ENCODE assay signal across 16 cellular contexts in genomic region chr7:91827169-91827568, GRCh38. TPM values are rescaled to one million over a fixed set of nuclear protein-coding genes. Genes with fewer than 3 reads are reported as not detected.
DNase-seq lines count a peak whose midpoint lies in the region; ATAC-seq and TF ChIP-seq lines count a peak whose summit lies in the region.
"Had no signal": no experiment of that assay in that cellular context is flagged by ENCODE, and none has a peak within 500 bp of the region (broad histone marks: within the 10 kb centered on the region; RNA-seq: fewer than 3 reads in every experiment).

No MANE protein-coding gene starts in this region.

- H3K27me3 ChIP-seq in left lung = no peaks in the 10 kb centered on the region
- H3K27me3 ChIP-seq in lung (ENCODE audit: control insufficient read depth, insufficient read depth) = no peaks in the 10 kb centered on the region
- H3K27me3 ChIP-seq in gastrocnemius medialis = no peaks in the 10 kb centered on the region
- H3K27me3 ChIP-seq: BLaER1 treated with 17β-estradiol and CSF1 and Interleukin-3, amounts not matched to agents 10 nM and 100 nM had no signal

- TF ChIP-seq CTCF in left lung (IDR thresholded peaks at IDR 0.05) = no peak
- TF ChIP-seq CTCF in lung (IDR thresholded peaks at IDR 0.05; ENCODE audit: control extremely low read depth, extremely low read depth) = no peak
- no peak for TF ChIP-seq CTCF in gastrocnemius medialis (IDR thresholded peaks at IDR 0.05 in 4 of 5, conservative IDR thresholded peaks at IDR 0.05 in 1 of 5)

- H3K4me3 Mint-ChIP-seq in activated T-cell treated with anti-CD3 and anti-CD28 coated beads, Interleukin-2, amount 50 U/mL, for 72 hours = no peak overlapping the region
- H3K4me3 Mint-ChIP-seq: B cell; CD4-positive, alpha-beta T cell; CD8-positive, alpha-beta T cell had no signal

- H3K36me3 Mint-ChIP-seq in activated T-cell treated with anti-CD3 and anti-CD28 coated beads, Interleukin-2, amount 50 U/mL, for 72 hours (ENCODE audit: insufficient read depth in 2 of 2) = peaks cover 2 to 9% of the 10 kb centered on the region in 2 donors

- in situ Hi-C loops in gastrocnemius medialis (cut with MboI; ENCODE audit: low sequenced_read_pairs in 4 of 4) = no loop called here

- H3K9me3 ChIP-seq in left lung (peaks cover 0 to 1% of the 10 kb centered on the region in 2 donors), lung (ENCODE audit: control insufficient read depth in 2 of 2, insufficient read depth in 1 of 2, low read length in 1 of 2) (no peaks in the 10 kb centered on the region), gastrocnemius medialis (no peaks in the 10 kb centered on the region)
- H3K9me3 ChIP-seq: BLaER1 treated with 17β-estradiol and CSF1 and Interleukin-3, amounts not matched to agents 10 nM and 100 nM; Caco-2 had no signal

- H3K9me3 Mint-ChIP-seq in activated T-cell treated with anti-CD3 and anti-CD28 coated beads, Interleukin-2, amount 50 U/mL, for 72 hours = peaks cover 9% of the 10 kb centered on the region in 2 donors

- H3K36me3 ChIP-seq in left lung (no peaks in the 10 kb centered on the region), lung (ENCODE audit: control insufficient read depth in 2 of 2, insufficient read depth in 2 of 2, low read length in 2 of 2) (peaks cover 0 to 1% of the 10 kb centered on the region in 2 donors), gastrocnemius medialis (no peaks in the 10 kb centered on the region)
- H3K36me3 ChIP-seq: BLaER1 treated with 17β-estradiol and CSF1 and Interleukin-3, amounts not matched to agents 10 nM and 100 nM had no signal

- H3K27me3 Mint-ChIP-seq in activated T-cell treated with anti-CD3 and anti-CD28 coated beads, Interleukin-2, amount 50 U/mL, for 72 hours (ENCODE audit: low read depth) = no peaks in the 10 kb centered on the region
- H3K27me3 Mint-ChIP-seq: B cell; CD4-positive, alpha-beta T cell had no signal

- no peak for DNase-seq in left lung
- no peak for DNase-seq in lung (ENCODE audit: low spot score)
- no peak for DNase-seq in gastrocnemius medialis
- no peak for DNase-seq in activated T-cell treated with anti-CD3 and anti-CD28 coated beads, Interleukin-2, amount 50 U/mL, for 72 hours
- DNase-seq: 8988T; AML-193; Caco-2; Calu3; CD4-positive, alpha-beta T cell; CD8-positive, alpha-beta T cell; DMS79 treated with DMSO at 0.1 percent for 48 hours; GF-D8 had no signal

- peak; percentile 72 for ATAC-seq in left lung
- ATAC-seq in lung (ENCODE audit: insufficient read depth, low FRiP score) = peak; percentile 28
- ATAC-seq in gastrocnemius medialis = no peak
- ATAC-seq in HG03571 (IDR thresholded peaks at IDR 0.05; ENCODE audit: unreplicated experiment) = no peak
- no peak for ATAC-seq in activated T-cell treated with anti-CD3 and anti-CD28 coated beads, Interleukin-2, amount 50 U/mL, for 72 hours (replicated peaks in 1 of 2)
- ATAC-seq: CD8-positive, alpha-beta T cell had no signal

- intact Hi-C loops in left lung (cut with DNase I) = no loop called here
- intact Hi-C loops in gastrocnemius medialis (cut with DNase I; ENCODE audit: low total_unique reads) = no loop called here

- H3K4me1 ChIP-seq in left lung (no peaks in the 10 kb centered on the region), lung (ENCODE audit: control insufficient read depth in 2 of 2, insufficient read depth in 2 of 2, low read length in 2 of 2) (no peaks in the 10 kb centered on the region), gastrocnemius medialis (no peaks in the 10 kb centered on the region)
- H3K4me1 ChIP-seq: BLaER1 treated with 17β-estradiol and CSF1 and Interleukin-3, amounts not matched to agents 10 nM and 100 nM; Caco-2 had no signal

- TF ChIP-seq POLR2A in gastrocnemius medialis (IDR thresholded peaks at IDR 0.05) = no peak

- no peak overlapping the region for H3K27ac Mint-ChIP-seq in activated T-cell treated with anti-CD3 and anti-CD28 coated beads, Interleukin-2, amount 50 U/mL, for 72 hours
- H3K27ac Mint-ChIP-seq: B cell; CD4-positive, alpha-beta T cell; CD8-positive, alpha-beta T cell had no signal

- H3K27ac ChIP-seq in left lung = peak overlapping the region in 1 of 2 donors; percentile 66
- H3K27ac ChIP-seq in lung (ENCODE audit: low read depth in 1 of 2, low read length in 1 of 2) = no peak overlapping the region
- H3K27ac ChIP-seq in gastrocnemius medialis = no peak overlapping the region
- H3K27ac ChIP-seq: BLaER1 treated with 17β-estradiol and CSF1 and Interleukin-3, amounts not matched to agents 10 nM and 100 nM; C4-2B had no signal

- H3K4me1 Mint-ChIP-seq in activated T-cell treated with anti-CD3 and anti-CD28 coated beads, Interleukin-2, amount 50 U/mL, for 72 hours (ENCODE audit: low read depth) = no peaks in the 10 kb centered on the region
- H3K4me1 Mint-ChIP-seq: B cell had no signal

- 60 to 85% methylated on average over 2 of the region's 2 CpGs for WGBS in lung, 2 donors

- H3K4me3 ChIP-seq in left lung (no peak overlapping the region), lung (no peak overlapping the region), gastrocnemius medialis (no peak overlapping the region)
- H3K4me3 ChIP-seq: BLaER1 treated with 17β-estradiol and CSF1 and Interleukin-3, amounts not matched to agents 10 nM and 100 nM had no signal

RNA-seq across cellular contexts. Expression of gene MTERF1, which starts 53.3 kb away (rescaled TPM):
- total RNA-seq in left lung (10 to 100 TPM; 10.8 to 14.5 TPM), lung (10 to 100 TPM; 11.5 to 19.3 TPM), gastrocnemius medialis (1 to 10 TPM; 3.3 to 5.5 (median 3.7) TPM)
- 1 to 10 TPM; 5.5 to 7.2 TPM for polyA plus RNA-seq in lung
- 10 to 100 TPM; 15.6 to 23.4 TPM for total RNA-seq in activated T-cell treated with anti-CD3 and anti-CD28 coated beads, Interleukin-2, amount 50 U/mL, for 72 hours

Comparison
In these comparisons a context has a peak if more than half of its experiments do, and no peak if none do; other contexts are left out.
1. ATAC-seq: peak in left lung (single experiment) and lung (single experiment); none in gastrocnemius medialis (0 of 2), HG03571 (single experiment) and activated T-cell treated with anti-CD3 and anti-CD28 coated beads, Interleukin-2, amount 50 U/mL, for 72 hours (0 of 2).